Comparison of ENCODE assay signal across 1 cellular context in genomic region chr11:2928605-2929510, GRCh38.
A peak's percentile ranks its signal among the peaks of the same experiment; 100 is the strongest.
TF ChIP-seq lines count a peak whose summit lies in the region.

PHLDA2 (minus strand) TSS chr11:2929420; CDS start chr11:2929364, 56 bp downstream.

TF ChIP-seq in K562, 482 proteins besides CTCF, POLR2A, EP300 and RAD21 (continued from another document and continues in another):
- TF ChIP-seq ZBTB12 (CRISPR knock-in tag; IDR thresholded peaks at IDR 0.05) (no peak), ZNF511 (CRISPR knock-in tag; IDR thresholded peaks at IDR 0.05) (peak; percentile 61), PYGO2 (tag; IDR thresholded peaks at IDR 0.05) (no peak), HLTF (IDR thresholded peaks at IDR 0.05) (0 out of 2 replicates have a peak, but pooled peaks have one; percentile 30), SUPT5H (IDR thresholded peaks at IDR 0.05) (peak; percentile 93), ZBTB49 (CRISPR knock-in tag; IDR thresholded peaks at IDR 0.05; ENCODE audit: borderline replicate concordance) (no peak), TAL1 (IDR thresholded peaks at IDR 0.05) (no peak), RBM22 (IDR thresholded peaks at IDR 0.05; ENCODE audit: low read depth, low read length, poor library complexity, severe bottlenecking) (peak; percentile 23), TOE1 (IDR thresholded peaks at IDR 0.05; ENCODE audit: borderline replicate concordance) (peak; percentile 57), TOE1 (CRISPR knock-in tag; IDR thresholded peaks at IDR 0.05; ENCODE audit: borderline replicate concordance, low read depth) (no peak), LCOR (CRISPR knock-in tag; IDR thresholded peaks at IDR 0.05) (no peak), KDM2B (CRISPR knock-in tag; IDR thresholded peaks at IDR 0.05) (peak; percentile 62; the same call in 1 of the 2 replicates), HDAC1 (IDR thresholded peaks at IDR 0.05) (peak in 1 of 2 experiments; percentile 69; a peak in 2 of 4 replicates), ATF1 (CRISPR knock-in tag; IDR thresholded peaks at IDR 0.05) (no peak), ATF1 (tag; IDR thresholded peaks at IDR 0.05) (peak; percentile 48), ZNF12 (CRISPR knock-in tag; IDR thresholded peaks at IDR 0.05) (0 out of 2 replicates have a peak, but pooled peaks have one; percentile 27), PCBP2 (IDR thresholded peaks at IDR 0.05; ENCODE audit: low read depth, low read length, poor library complexity, severe bottlenecking) (no peak), ZNF408 (CRISPR knock-in tag; IDR thresholded peaks at IDR 0.05; ENCODE audit: low read depth) (no peak), SRSF1 (IDR thresholded peaks at IDR 0.05; ENCODE audit: low read depth, low read length) (no peak), REST (CRISPR knock-in tag; IDR thresholded peaks at IDR 0.05; ENCODE audit: low read depth) (no peak), POLR2B (IDR thresholded peaks at IDR 0.05; ENCODE audit: low read depth, partially characterized antibody) (peak; percentile 87), SMARCC2 (IDR thresholded peaks at IDR 0.05; ENCODE audit: low read depth) (no peak), SAFB2 (IDR thresholded peaks at IDR 0.05; ENCODE audit: borderline replicate concordance, low read depth, low read length, severe bottlenecking) (no peak), LARP7 (IDR thresholded peaks at IDR 0.05) (no peak), PHF20 (IDR thresholded peaks at IDR 0.05; ENCODE audit: partially characterized antibody) (peak; percentile 52), MXD1 (CRISPR knock-in tag; IDR thresholded peaks at IDR 0.05; ENCODE audit: borderline replicate concordance, poor library complexity, severe bottlenecking) (no peak), ZNF639 (CRISPR knock-in tag; conservative IDR thresholded peaks at IDR 0.05 in 1 of 2, IDR thresholded peaks at IDR 0.05 in 1 of 2) (0 out of 4 replicates have a peak, but pooled peaks of 1 of the 2 experiments have one; percentile 16), FIP1L1 (IDR thresholded peaks at IDR 0.05; ENCODE audit: low read depth, low read length, poor library complexity, severe bottlenecking) (peak; percentile 70), MGA (IDR thresholded peaks at IDR 0.05) (peak; percentile 94), ZNF184 (CRISPR knock-in tag; IDR thresholded peaks at IDR 0.05) (no peak), RBM14 (IDR thresholded peaks at IDR 0.05; ENCODE audit: borderline replicate concordance, insufficient read depth, low read depth, low read length) (no peak), MTA3 (IDR thresholded peaks at IDR 0.05; ENCODE audit: borderline replicate concordance) (no peak; the same call in 1 of the 2 replicates), DLX4 (CRISPR knock-in tag; IDR thresholded peaks at IDR 0.05) (no peak), BMI1 (IDR thresholded peaks at IDR 0.05; ENCODE audit: low read length) (no peak), MAFG (tag; conservative IDR thresholded peaks at IDR 0.05) (no peak), MED1 (CRISPR knock-in tag; IDR thresholded peaks at IDR 0.05; ENCODE audit: borderline replicate concordance) (no peak), ZBTB9 (CRISPR knock-in tag; IDR thresholded peaks at IDR 0.05) (no peak)
